In the genomic region with DNA sequence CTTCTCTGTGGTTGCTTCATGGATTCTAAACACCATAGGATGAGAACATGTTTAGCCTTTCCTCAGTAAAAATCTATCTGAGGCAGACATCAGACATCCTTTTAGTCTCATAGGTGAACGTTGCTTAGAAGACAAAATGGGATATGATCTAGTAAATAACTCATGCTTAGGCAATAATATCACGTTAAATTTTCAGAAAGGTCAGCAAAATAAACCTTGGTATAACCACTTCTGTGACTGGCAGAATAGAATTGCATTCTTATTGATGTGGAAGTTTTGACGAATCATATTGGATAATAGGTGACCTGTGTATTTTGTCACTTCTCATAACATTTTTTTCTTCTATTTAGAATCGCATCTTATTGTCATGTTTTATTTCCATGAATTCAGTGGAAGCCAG, we compare ENCODE assay signal across 32 cellular contexts.
"Had no signal": no experiment of that assay in that cellular context is flagged by ENCODE, and none has a peak within 500 bp of the region (broad histone marks: within the 10 kb centered on the region; RNA-seq: fewer than 3 reads in every experiment).

No MANE protein-coding gene starts in this region.

- H3K9me3 ChIP-seq: ovary, psoas muscle, suprapubic skin, testis, thyroid gland, transverse colon, upper lobe of right lung, uterus had no signal

- H3K27me3 ChIP-seq: neural progenitor cell, ovary, spleen, suprapubic skin, testis, thyroid gland, transverse colon, upper lobe of right lung, uterus had no signal

- H3K36me3 ChIP-seq: neural progenitor cell, ovary, spleen, suprapubic skin, thyroid gland, transverse colon, upper lobe of right lung, uterus had no signal

- H3K9ac ChIP-seq: neural progenitor cell, parathyroid adenoma had no signal

- H3K4me1 Mint-ChIP-seq: naive thymus-derived CD4-positive, alpha-beta T cell; natural killer cell; nephron; neural progenitor cell; stimulated activated memory B cell treated with anti-CD40 and anti-IgM and Interleukin-4, amounts not matched to agents 10 μg/mL and 1 μg/mL and 100 μg/mL, for 72 hours; stimulated activated naive CD8-positive, alpha-beta T cell treated with anti-CD3 and anti-CD28 coated beads, Interleukin-15, amount 100 ng/mL, for 72 hours had no signal

- H3K36me3 Mint-ChIP-seq: naive thymus-derived CD4-positive, alpha-beta T cell; natural killer cell; neural progenitor cell; stimulated activated memory B cell treated with anti-CD40 and anti-IgM and Interleukin-4, amounts not matched to agents 10 μg/mL and 1 μg/mL and 100 μg/mL, for 72 hours; type B pancreatic cell had no signal

- H3K9me3 Mint-ChIP-seq: neural progenitor cell; stimulated activated memory B cell treated with anti-CD40 and anti-IgM and Interleukin-4, amounts not matched to agents 10 μg/mL and 1 μg/mL and 100 μg/mL, for 72 hours; type B pancreatic cell had no signal

- H3K4me3 ChIP-seq: neural progenitor cell, ovary, psoas muscle, skin epidermis, smooth muscle cell, spleen, suprapubic skin, testis, thyroid gland, transverse colon, upper lobe of right lung, uterus had no signal

- H3K27ac Mint-ChIP-seq: naive thymus-derived CD4-positive, alpha-beta T cell; natural killer cell; nephron; neural progenitor cell; progenitor cell of endocrine pancreas; stimulated activated memory B cell treated with anti-CD40 and anti-IgM and Interleukin-4, amounts not matched to agents 10 μg/mL and 1 μg/mL and 100 μg/mL, for 72 hours; stimulated activated naive CD8-positive, alpha-beta T cell treated with anti-CD3 and anti-CD28 coated beads, Interleukin-15, amount 100 ng/mL, for 72 hours; type B pancreatic cell had no signal

- H3K27me3 Mint-ChIP-seq: naive thymus-derived CD4-positive, alpha-beta T cell; progenitor cell of endocrine pancreas; stimulated activated memory B cell treated with anti-CD40 and anti-IgM and Interleukin-4, amounts not matched to agents 10 μg/mL and 1 μg/mL and 100 μg/mL, for 72 hours; stimulated activated naive CD8-positive, alpha-beta T cell treated with anti-CD3 and anti-CD28 coated beads, Interleukin-15, amount 100 ng/mL, for 72 hours had no signal

- H2AFZ ChIP-seq: neural progenitor cell, parathyroid adenoma had no signal

- DNase-seq: naive thymus-derived CD4-positive, alpha-beta T cell; natural killer cell; occipital lobe; ovary; posterior cingulate gyrus; psoas muscle; right cardiac atrium; spleen; stimulated activated CD4-positive, alpha-beta T cell treated with anti-CD3 and anti-CD28 coated beads, Interleukin-12 subunit alpha, Interleukin-12 subunit beta, amount 100 ng/mL, for 4 hours; stimulated activated CD4-positive, alpha-beta T cell treated with anti-CD3 and anti-CD28 coated beads, Interleukin-1b, Interleukin-23, amount 100 ng/mL, for 48 hours; stimulated activated CD4-positive, alpha-beta T cell treated with anti-CD3 and anti-CD28 coated beads, Interleukin-4, amount 100 ng/mL, for 1 hour; stimulated activated CD4-positive, alpha-beta T cell treated with anti-CD3 and anti-CD28 coated beads, Interleukin-4, amount 100 ng/mL, for 4 hours; stimulated activated CD8-positive, alpha-beta memory T cell treated with anti-CD3 and anti-CD28 coated beads, Interleukin-4, amount 100 ng/mL, for 48 hours; stimulated activated naive CD4-positive, alpha-beta T cell; stimulated activated naive CD8-positive, alpha-beta T cell treated with anti-CD3 and anti-CD28 coated beads, Interleukin-15, amount 100 ng/mL, for 72 hours; stimulated activated naive CD8-positive, alpha-beta T cell treated with anti-CD3 and anti-CD28 coated beads, Interleukin-15, Interleukin-2, amounts not matched to agents 100 U/mL and 50 U/mL, for 24 hours; substantia nigra; testis; thyroid gland; transverse colon; upper lobe of right lung; uterus had no signal

- H3K4me1 ChIP-seq: neural progenitor cell, parathyroid adenoma, psoas muscle, spleen, suprapubic skin, testis, thyroid gland, transverse colon, upper lobe of right lung, uterus had no signal

- H3K4me3 Mint-ChIP-seq: naive thymus-derived CD4-positive, alpha-beta T cell; natural killer cell; nephron; neural progenitor cell; stimulated activated memory B cell treated with anti-CD40 and anti-IgM and Interleukin-4, amounts not matched to agents 10 μg/mL and 1 μg/mL and 100 μg/mL, for 72 hours; stimulated activated naive CD8-positive, alpha-beta T cell treated with anti-CD3 and anti-CD28 coated beads, Interleukin-15, amount 100 ng/mL, for 72 hours; type B pancreatic cell had no signal

- H3K79me2 ChIP-seq: parathyroid adenoma had no signal

- H3K27ac ChIP-seq: neural progenitor cell, ovary, parathyroid adenoma, psoas muscle, skin epidermis, spleen, suprapubic skin, testis, thyroid gland, transverse colon, upper lobe of right lung, uterus had no signal

- ATAC-seq: naive thymus-derived CD4-positive, alpha-beta T cell; natural killer cell; psoas muscle; right cardiac atrium; sciatic nerve; stimulated activated memory B cell treated with anti-CD40 and anti-IgM and Interleukin-4, amounts not matched to agents 10 μg/mL and 1 μg/mL and 100 μg/mL, for 72 hours; stimulated activated naive CD8-positive, alpha-beta T cell treated with anti-CD3 and anti-CD28 coated beads, Interleukin-15, amount 100 ng/mL, for 72 hours; stimulated activated naive CD8-positive, alpha-beta T cell treated with anti-CD3 and anti-CD28 coated beads, Interleukin-15, Interleukin-2, amounts not matched to agents 100 U/mL and 50 U/mL, for 24 hours; upper lobe of right lung had no signal

- H3K4me2 ChIP-seq: neural progenitor cell, smooth muscle cell had no signal
